In the genomic region with DNA sequence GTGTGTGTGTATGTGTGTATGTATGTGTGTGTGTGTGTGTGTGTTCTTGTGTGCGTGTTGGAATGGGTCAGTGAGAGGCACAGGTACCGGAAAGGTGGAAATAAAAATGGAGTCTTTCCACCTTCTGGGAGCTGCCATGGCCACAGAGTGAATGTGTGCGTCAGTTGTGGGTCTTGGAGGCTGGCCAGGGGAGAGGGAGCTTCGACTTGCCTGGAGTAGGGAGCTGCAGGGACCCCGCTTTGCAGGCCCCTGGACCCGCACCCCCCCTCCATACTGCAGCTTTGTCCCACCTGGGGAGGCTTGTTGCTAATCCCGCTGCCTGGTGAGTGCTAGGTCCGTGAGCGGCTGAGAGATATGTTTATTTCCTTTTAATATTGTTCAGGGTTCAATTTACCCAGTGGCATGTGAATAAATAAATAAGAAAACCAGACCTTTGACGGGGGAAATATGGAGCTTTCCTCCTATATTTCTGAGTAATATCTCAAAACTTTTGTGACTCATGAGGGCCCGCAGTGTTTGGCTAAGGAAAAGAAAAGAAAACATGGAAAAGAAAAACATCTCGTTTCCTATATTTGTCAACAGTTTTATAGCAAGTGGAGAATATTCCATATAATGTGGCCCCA, we compare ENCODE assay signal across 1 cellular context.
TF ChIP-seq lines count a peak whose summit lies in the region.

No MANE protein-coding gene starts in this region.

TF ChIP-seq in SK-N-SH treated with all-trans-retinoic acid at 6 μM for 48 hours, 23 proteins besides CTCF, POLR2A, EP300 and RAD21 (continued from another document):
- TF ChIP-seq, protein P1, sequence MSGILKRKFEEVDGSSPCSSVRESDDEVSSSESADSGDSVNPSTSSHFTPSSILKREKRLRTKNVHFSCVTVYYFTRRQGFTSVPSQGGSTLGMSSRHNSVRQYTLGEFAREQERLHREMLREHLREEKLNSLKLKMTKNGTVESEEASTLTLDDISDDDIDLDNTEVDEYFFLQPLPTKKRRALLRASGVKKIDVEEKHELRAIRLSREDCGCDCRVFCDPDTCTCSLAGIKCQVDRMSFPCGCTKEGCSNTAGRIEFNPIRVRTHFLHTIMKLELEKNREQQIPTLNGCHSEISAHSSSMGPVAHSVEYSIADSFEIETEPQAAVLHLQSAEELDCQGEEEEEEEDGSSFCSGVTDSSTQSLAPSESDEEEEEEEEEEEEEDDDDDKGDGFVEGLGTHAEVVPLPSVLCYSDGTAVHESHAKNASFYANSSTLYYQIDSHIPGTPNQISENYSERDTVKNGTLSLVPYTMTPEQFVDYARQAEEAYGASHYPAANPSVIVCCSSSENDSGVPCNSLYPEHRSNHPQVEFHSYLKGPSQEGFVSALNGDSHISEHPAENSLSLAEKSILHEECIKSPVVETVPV (CRISPR knock-in tag; IDR thresholded peaks at IDR 0.05), result no peak
- TF ChIP-seq, protein P2, sequence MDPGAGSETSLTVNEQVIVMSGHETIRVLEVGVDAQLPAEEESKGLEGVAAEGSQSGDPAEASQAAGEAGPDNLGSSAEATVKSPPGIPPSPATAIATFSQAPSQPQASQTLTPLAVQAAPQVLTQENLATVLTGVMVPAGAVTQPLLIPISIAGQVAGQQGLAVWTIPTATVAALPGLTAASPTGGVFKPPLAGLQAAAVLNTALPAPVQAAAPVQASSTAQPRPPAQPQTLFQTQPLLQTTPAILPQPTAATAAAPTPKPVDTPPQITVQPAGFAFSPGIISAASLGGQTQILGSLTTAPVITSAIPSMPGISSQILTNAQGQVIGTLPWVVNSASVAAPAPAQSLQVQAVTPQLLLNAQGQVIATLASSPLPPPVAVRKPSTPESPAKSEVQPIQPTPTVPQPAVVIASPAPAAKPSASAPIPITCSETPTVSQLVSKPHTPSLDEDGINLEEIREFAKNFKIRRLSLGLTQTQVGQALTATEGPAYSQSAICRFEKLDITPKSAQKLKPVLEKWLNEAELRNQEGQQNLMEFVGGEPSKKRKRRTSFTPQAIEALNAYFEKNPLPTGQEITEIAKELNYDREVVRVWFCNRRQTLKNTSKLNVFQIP (CRISPR knock-in tag; IDR thresholded peaks at IDR 0.05; ENCODE audit: borderline replicate concordance, low read depth), result no peak
- TF ChIP-seq ZNF565 (CRISPR knock-in tag; conservative IDR thresholded peaks at IDR 0.05; ENCODE audit: low read depth), result no peak
- no peak for TF ChIP-seq PPARA (CRISPR knock-in tag; IDR thresholded peaks at IDR 0.05; ENCODE audit: borderline replicate concordance)
- no peak for TF ChIP-seq OSR1 (CRISPR knock-in tag; IDR thresholded peaks at IDR 0.05)
- no peak for TF ChIP-seq TCF4 (CRISPR knock-in tag; IDR thresholded peaks at IDR 0.05; ENCODE audit: borderline replicate concordance)
- TF ChIP-seq BACH2 (CRISPR knock-in tag; IDR thresholded peaks at IDR 0.05; ENCODE audit: borderline replicate concordance), result no peak
